In genomic region chr1:200150721-200151120, GRCh38 we compare ENCODE assay signal across 7 cellular contexts.
DNase-seq lines count a peak whose midpoint lies in the region; ATAC-seq and TF ChIP-seq lines count a peak whose summit lies in the region.

No MANE protein-coding gene starts in this region.

- peak; percentile 80 for DNase-seq in HFFc6
- peak; percentile 37 for DNase-seq in NCI-H460 (ENCODE audit: extremely low read depth, low read depth)
- peak; percentile 61 for DNase-seq in fibroblast of pulmonary artery (ENCODE audit: low read depth)
- DNase-seq in anterior cingulate cortex (lab: John Stamatoyannopoulos, UW) = no peak
- no peak for DNase-seq in osteocyte (ENCODE audit: extremely low spot score, unreplicated experiment)
- DNase-seq in cerebellar cortex (ENCODE audit: low spot score) = no peak

- TF ChIP-seq POLR2A in GM18505 (IDR thresholded peaks at IDR 0.05; ENCODE audit: borderline replicate concordance, extremely low read depth, insufficient read depth, insufficient read length) = no peak

- peak overlapping the region; percentile 67 for H3K27ac Mint-ChIP-seq in HFFc6
- no peak overlapping the region for H3K27ac Mint-ChIP-seq in osteocyte (ENCODE audit: unreplicated experiment)

- H3K9me3 Mint-ChIP-seq in HFFc6 (no peaks in the 10 kb centered on the region), osteocyte (ENCODE audit: unreplicated experiment) (no peaks in the 10 kb centered on the region)

- H3K4me3 Mint-ChIP-seq in HFFc6 = peak overlapping the region; percentile 54
- no peak overlapping the region for H3K4me3 Mint-ChIP-seq in osteocyte (ENCODE audit: unreplicated experiment)

- peaks cover 35% of the 10 kb centered on the region for H3K4me1 Mint-ChIP-seq in HFFc6 (ENCODE audit: low read depth)
- H3K4me1 Mint-ChIP-seq in osteocyte (ENCODE audit: unreplicated experiment) = peaks cover 10% of the 10 kb centered on the region

- no peak overlapping the region for H3K4me3 ChIP-seq in fibroblast of pulmonary artery (replicated peaks; ENCODE audit: low read depth, low read length)

- ATAC-seq in GM18505 (IDR thresholded peaks at IDR 0.05; ENCODE audit: unreplicated experiment) = peak; percentile 37

- TF ChIP-seq CTCF in HFFc6 (IDR thresholded peaks at IDR 0.05) (no peak), fibroblast of pulmonary artery (IDR thresholded peaks at IDR 0.05; ENCODE audit: low read length, missing control alignments) (no peak), osteocyte (IDR thresholded peaks at IDR 0.05) (no peak)

- H3K36me3 Mint-ChIP-seq in HFFc6 (ENCODE audit: low read depth) (no peaks in the 10 kb centered on the region), osteocyte (ENCODE audit: unreplicated experiment) (peaks cover 1% of the 10 kb centered on the region)

- no peaks in the 10 kb centered on the region; the same call in 1 of the 2 replicates for H3K27me3 Mint-ChIP-seq in HFFc6 (ENCODE audit: insufficient read depth)
- H3K27me3 Mint-ChIP-seq in osteocyte (ENCODE audit: unreplicated experiment) = no peaks in the 10 kb centered on the region

Comparison
In these comparisons a context has a peak if more than half of its experiments do, and no peak if none do; other contexts are left out.
1. DNase-seq: peak in HFFc6 (single experiment), NCI-H460 (single experiment) and fibroblast of pulmonary artery (single experiment); none in anterior cingulate cortex (0 of 58), osteocyte (single experiment) and cerebellar cortex (single experiment).